15 cellular contexts compared by ENCODE assay signal in the genomic region with DNA sequence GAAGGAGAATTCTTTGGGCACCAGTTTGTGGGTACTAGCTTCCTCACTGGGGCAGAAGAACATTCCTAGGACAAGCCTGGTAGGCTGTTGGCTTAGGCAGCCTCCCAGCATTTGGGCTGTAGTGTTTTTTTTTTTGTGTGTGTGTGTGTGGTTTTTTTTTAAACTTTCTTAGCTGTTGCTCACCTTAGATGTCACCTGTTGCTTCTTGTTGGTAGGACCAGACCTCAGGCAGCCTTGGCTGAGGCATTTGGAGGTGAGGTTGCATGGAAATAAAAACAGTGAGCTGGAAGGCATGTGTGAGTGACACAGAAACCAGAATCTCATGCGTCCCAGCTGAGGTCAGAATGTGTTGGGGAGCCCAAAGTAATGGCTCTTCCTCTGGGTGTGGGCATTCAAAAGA.
"Had no signal": no experiment of that assay in that cellular context is flagged by ENCODE, and none has a peak within 500 bp of the region (broad histone marks: within the 10 kb centered on the region; RNA-seq: fewer than 3 reads in every experiment).

No MANE protein-coding gene starts in this region.

- H3K9me3 ChIP-seq: prostate gland, right lobe of liver, SJSA1, stomach had no signal

- H2AFZ ChIP-seq: hepatocyte had no signal

- DNase-seq: activated CD4-positive, alpha-beta T cell treated with anti-CD3 and anti-CD28 coated beads for 48 hours; activated CD8-positive, alpha-beta memory T cell treated with anti-CD3 and anti-CD28 coated beads, Interleukin-2, amount 50 U/mL, for 48 hours; activated CD8-positive, alpha-beta T cell treated with anti-CD3 and anti-CD28 coated beads, Interleukin-2, amount 10 ng/mL, durations not matched to agents 7 days and 5 days; central memory CD4-positive, alpha-beta T cell; effector CD4-positive, alpha-beta T cell; occipital lobe; stimulated activated CD4-positive, alpha-beta T cell treated with anti-CD3 and anti-CD28 coated beads, Interleukin-2, amount 100 ng/mL, for 48 hours; stomach; T1000; WERI-Rb-1 had no signal

- H3K27ac ChIP-seq: coronary artery, hepatocyte, prostate gland, right lobe of liver, SJSA1, stomach, WERI-Rb-1 had no signal

- H3K4me3 ChIP-seq: coronary artery, hepatocyte, prostate gland, right lobe of liver, SJSA1, stomach had no signal

- H3K79me2 ChIP-seq: hepatocyte had no signal

- H3K4me1 ChIP-seq: prostate gland, right lobe of liver, SJSA1 had no signal

- ATAC-seq: activated CD8-positive, alpha-beta T cell treated with anti-CD3 and anti-CD28 coated beads, Interleukin-2, amount 10 ng/mL, durations not matched to agents 7 days and 5 days; right lobe of liver had no signal

- H3K36me3 ChIP-seq: prostate gland, right lobe of liver, SJSA1 had no signal

- H3K4me3 Mint-ChIP-seq: activated CD8-positive, alpha-beta T cell treated with anti-CD3 and anti-CD28 coated beads, Interleukin-2, amount 10 ng/mL, durations not matched to agents 7 days and 5 days had no signal

- H3K4me2 ChIP-seq: hepatocyte had no signal

- H3K27me3 ChIP-seq: hepatocyte, right lobe of liver, SJSA1, stomach had no signal
